2 cellular contexts compared by ENCODE assay signal in genomic region chr1:183021405-183022201, GRCh38.
TF ChIP-seq lines count a peak whose summit lies in the region.

No MANE protein-coding gene starts in this region.

TF ChIP-seq in K562, 482 proteins besides CTCF, POLR2A, EP300 and RAD21 (continued from another document):
- peak; percentile 90; the same call in 1 of the 2 replicates for TF ChIP-seq EZH2 (IDR thresholded peaks at IDR 0.05; ENCODE audit: borderline replicate concordance, low read depth, low read length)
- no peak for TF ChIP-seq ETS1 (conservative IDR thresholded peaks at IDR 0.05; ENCODE audit: control insufficient read depth, low read depth, low read length)

TF ChIP-seq in liver, 16 proteins besides CTCF, POLR2A, EP300 and RAD21 (continued from another document):
- TF ChIP-seq, protein P1, sequence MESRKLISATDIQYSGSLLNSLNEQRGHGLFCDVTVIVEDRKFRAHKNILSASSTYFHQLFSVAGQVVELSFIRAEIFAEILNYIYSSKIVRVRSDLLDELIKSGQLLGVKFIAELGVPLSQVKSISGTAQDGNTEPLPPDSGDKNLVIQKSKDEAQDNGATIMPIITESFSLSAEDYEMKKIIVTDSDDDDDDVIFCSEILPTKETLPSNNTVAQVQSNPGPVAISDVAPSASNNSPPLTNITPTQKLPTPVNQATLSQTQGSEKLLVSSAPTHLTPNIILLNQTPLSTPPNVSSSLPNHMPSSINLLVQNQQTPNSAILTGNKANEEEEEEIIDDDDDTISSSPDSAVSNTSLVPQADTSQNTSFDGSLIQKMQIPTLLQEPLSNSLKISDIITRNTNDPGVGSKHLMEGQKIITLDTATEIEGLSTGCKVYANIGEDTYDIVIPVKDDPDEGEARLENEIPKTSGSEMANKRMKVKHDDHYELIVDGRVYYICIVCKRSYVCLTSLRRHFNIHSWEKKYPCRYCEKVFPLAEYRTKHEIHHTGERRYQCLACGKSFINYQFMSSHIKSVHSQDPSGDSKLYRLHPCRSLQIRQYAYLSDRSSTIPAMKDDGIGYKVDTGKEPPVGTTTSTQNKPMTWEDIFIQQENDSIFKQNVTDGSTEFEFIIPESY (IDR thresholded peaks at IDR 0.05): no peak
- no peak for TF ChIP-seq GABPA (IDR thresholded peaks at IDR 0.05 in 1 of 2, conservative IDR thresholded peaks at IDR 0.05 in 1 of 2)
- no peak for TF ChIP-seq TAF1 (conservative IDR thresholded peaks at IDR 0.05)
- no peak for TF ChIP-seq FOXA2 (IDR thresholded peaks at IDR 0.05)
- TF ChIP-seq HNF4G (IDR thresholded peaks at IDR 0.05): no peak
- no peak for TF ChIP-seq EGR1 (IDR thresholded peaks at IDR 0.05; ENCODE audit: low read depth in 2 of 2)
- no peak for TF ChIP-seq ATF3 (IDR thresholded peaks at IDR 0.05)
- no peak for TF ChIP-seq REST (IDR thresholded peaks at IDR 0.05)
- TF ChIP-seq RXRA (IDR thresholded peaks at IDR 0.05): no peak
- TF ChIP-seq SP1 (IDR thresholded peaks at IDR 0.05): no peak
- no peak for TF ChIP-seq YY1 (IDR thresholded peaks at IDR 0.05)
- TF ChIP-seq JUND (IDR thresholded peaks at IDR 0.05): no peak
- no peak for TF ChIP-seq FOXA1 (IDR thresholded peaks at IDR 0.05)
TF ChIP-seq in liver: peak in this region for 0.
